In genomic region chr17:32084016-32084469, GRCh38 we compare ENCODE assay signal across 8 cellular contexts. TPM values are rescaled to one million over a fixed set of nuclear protein-coding genes. Genes with fewer than 3 reads are reported as not detected.
DNase-seq lines count a peak whose midpoint lies in the region; ATAC-seq, FAIRE-seq and TF ChIP-seq lines count a peak whose summit lies in the region.
"Not testable (repeated sequence)": the region's sequence is repeated elsewhere in the genome, so short reads cannot be mapped to it uniquely, and the experiment has no call there.

No MANE protein-coding gene starts in this region.

- peak; percentile 51 to 74 (median 58) for ATAC-seq in right lobe of liver

- H3K4me1 Mint-ChIP-seq in brain; progenitor cell of endocrine pancreas (ENCODE audit: low read depth): not testable (repeated sequence)

- peak overlapping the region in 2 of 5 experiments; percentile 77 to 89 for H3K27ac Mint-ChIP-seq in brain
- not testable (repeated sequence) for H3K27ac Mint-ChIP-seq in progenitor cell of endocrine pancreas

- peak; percentile 67 for FAIRE-seq in urothelium cell line (lab: Jason Lieb, UNC)

- not testable (repeated sequence) for H3K9me3 ChIP-seq in right lobe of liver

- intact Hi-C loops in right lobe of liver (cut with DNase I), result not testable (repeated sequence)

- H3K4me1 ChIP-seq in right lobe of liver, result not testable (repeated sequence)

- H3K36me3 Mint-ChIP-seq in brain; progenitor cell of endocrine pancreas (ENCODE audit: insufficient read depth): not testable (repeated sequence)

- DNase-seq in DMS79 treated with DMSO at 0.1 percent for 48 hours (lab: John Stamatoyannopoulos, UW) (peak; percentile 59), NCI-H1436 (lab: John Stamatoyannopoulos, UW) (peak; percentile 66), SK-N-DZ (ENCODE audit: low spot score) (peak; percentile 72), fibroblast of the conjunctiva (ENCODE audit: low read depth) (peak; percentile 10), progenitor cell of endocrine pancreas (ENCODE audit: low spot score, unreplicated experiment) (peak; percentile 18)
- not testable (repeated sequence) for DNase-seq in right lobe of liver; urothelium cell line (ENCODE audit: low spot score)

- not testable (repeated sequence) for TF ChIP-seq POLR2A in right lobe of liver (IDR thresholded peaks at IDR 0.05)

- peak overlapping the region; percentile 16 to 31 (median 21) for H3K4me3 ChIP-seq in right lobe of liver

- H3K36me3 ChIP-seq in right lobe of liver, result not testable (repeated sequence)

- not testable (repeated sequence) for H3K27me3 ChIP-seq in right lobe of liver

- H3K4me3 Mint-ChIP-seq in brain (peak overlapping the region in 3 of 5 experiments; percentile 63 to 69 (median 64)), progenitor cell of endocrine pancreas (ENCODE audit: low read depth) (peak overlapping the region; percentile 58)

- 2% methylated on average over 9 of the region's 24 CpGs for WGBS in right lobe of liver (ENCODE audit: insufficient coverage, low coverage, low lambda C conversion rate, missing lambda C conversion rate)

- H3K9me3 Mint-ChIP-seq in brain; progenitor cell of endocrine pancreas (ENCODE audit: low read depth): not testable (repeated sequence)

- not testable (repeated sequence) for TF ChIP-seq CTCF in brain (conservative IDR thresholded peaks at IDR 0.05); right lobe of liver (IDR thresholded peaks at IDR 0.05); progenitor cell of endocrine pancreas (IDR thresholded peaks at IDR 0.05; ENCODE audit: unreplicated experiment)

- not testable (repeated sequence) for H3K27me3 Mint-ChIP-seq in brain, progenitor cell of endocrine pancreas

- H3K27ac ChIP-seq in right lobe of liver, result not testable (repeated sequence)

RNA-seq across cellular contexts. Expression of gene RHOT1, which starts 58.3 kb away (rescaled TPM):
- polyA plus RNA-seq in SK-N-DZ (2014; cell fraction: cytosol; rRNA removed), result 65.5 and 69.8 TPM in 2 replicates
- polyA plus RNA-seq in SK-N-DZ (2014; cell fraction: nucleus; rRNA removed), result 48.5 and 63.6 TPM in 2 replicates
- polyA plus RNA-seq in brain (ENCODE audit: insufficient read depth, low read depth, low replicate concordance), result 29.4 TPM
- total RNA-seq in right lobe of liver (10 to 100 TPM; 12.0 to 24.5 (median 14.2) TPM), progenitor cell of endocrine pancreas (32.4 and 33.1 TPM in 2 replicates)
